Comparison of ENCODE assay signal across 9 cellular contexts in genomic region chr6:163457637-163458561, GRCh38. TPM values are rescaled to one million over a fixed set of nuclear protein-coding genes. Genes with fewer than 3 reads are reported as not detected.
A peak's percentile ranks its signal among the peaks of the same experiment; 100 is the strongest.
DNase-seq lines count a peak whose midpoint lies in the region; ATAC-seq and TF ChIP-seq lines count a peak whose summit lies in the region.
"Had no signal": no experiment of that assay in that cellular context is flagged by ENCODE, and none has a peak within 500 bp of the region (broad histone marks: within the 10 kb centered on the region; RNA-seq: fewer than 3 reads in every experiment).

No MANE protein-coding gene starts in this region.

- ATAC-seq in WTC11 (peak; percentile 38; the same call in 1 of the 2 replicates), left cardiac atrium (peak; percentile 62 to 95), HG03457 (IDR thresholded peaks at IDR 0.05; ENCODE audit: unreplicated experiment) (no peak)

- peaks cover 11% of the 10 kb centered on the region for H3K4me1 ChIP-seq in thymus (ENCODE audit: control insufficient read depth, insufficient read depth, low read length)

- CTCF ChIA-PET in activated naive CD4-positive, alpha-beta T cell treated with anti-CD3 and anti-CD28 coated beads, Interleukin-2, amount 10 ng/mL, durations not matched to agents 7 days and 5 days (lab: Charles Lee), result no interaction called here
- CTCF ChIA-PET in WTC11 (lab: Charles Lee), result no interaction called here

- H3K27ac ChIP-seq in thymus (ENCODE audit: low read depth), result peak overlapping the region; percentile 65
- H3K27ac ChIP-seq: VCaP had no signal

- peaks cover 23% of the 10 kb centered on the region for H3K36me3 Mint-ChIP-seq in activated naive CD4-positive, alpha-beta T cell treated with anti-CD3 and anti-CD28 coated beads, Interleukin-2, amount 10 ng/mL, durations not matched to agents 7 days and 5 days
- H3K36me3 Mint-ChIP-seq in WTC11, result no peaks in the 10 kb centered on the region

- TF ChIP-seq CTCF in WTC11 (IDR thresholded peaks at IDR 0.05), result no peak

- H3K27ac Mint-ChIP-seq in activated naive CD4-positive, alpha-beta T cell treated with anti-CD3 and anti-CD28 coated beads, Interleukin-2, amount 10 ng/mL, durations not matched to agents 7 days and 5 days, result peak overlapping the region; percentile 87
- H3K27ac Mint-ChIP-seq in WTC11, result peak overlapping the region; percentile 1; the same call in 1 of the 2 replicates

- 85% methylated on average over 3 of the region's 3 CpGs for WGBS in thymus

- no peaks in the 10 kb centered on the region for H3K27me3 ChIP-seq in thymus (ENCODE audit: control insufficient read depth, insufficient read depth)

- no peak overlapping the region for H3K4me3 ChIP-seq in thymus (ENCODE audit: low read length)

- no peak for DNase-seq in activated naive CD4-positive, alpha-beta T cell treated with anti-CD3 and anti-CD28 coated beads, Interleukin-2, amount 10 ng/mL, durations not matched to agents 7 days and 5 days
- no peak for DNase-seq in activated naive CD4-positive, alpha-beta T cell treated with Interleukin-2 at 50 U/mL for 16 hours
- DNase-seq in WTC11 (ENCODE audit: low spot score) (no peak), left cardiac atrium (no peak), 8988T (no peak), NCI-H1417 (lab: John Stamatoyannopoulos, UW) (no peak)

- POLR2A ChIA-PET in WTC11 (lab: Charles Lee), result no interaction called here

- no peaks in the 10 kb centered on the region for H3K9me3 ChIP-seq in thymus (ENCODE audit: control insufficient read depth)

- H3K4me1 Mint-ChIP-seq in activated naive CD4-positive, alpha-beta T cell treated with anti-CD3 and anti-CD28 coated beads, Interleukin-2, amount 10 ng/mL, durations not matched to agents 7 days and 5 days, result peaks cover 50% of the 10 kb centered on the region
- H3K4me1 Mint-ChIP-seq in WTC11, result peaks cover 51% of the 10 kb centered on the region

- peaks cover 3% of the 10 kb centered on the region for H3K36me3 ChIP-seq in thymus (ENCODE audit: control insufficient read depth, insufficient read depth)

- intact Hi-C loops in left cardiac atrium (cut with DNase I), result no loop called here

- no peaks in the 10 kb centered on the region for H3K9me3 Mint-ChIP-seq in activated naive CD4-positive, alpha-beta T cell treated with anti-CD3 and anti-CD28 coated beads, Interleukin-2, amount 10 ng/mL, durations not matched to agents 7 days and 5 days
- no peaks in the 10 kb centered on the region for H3K9me3 Mint-ChIP-seq in WTC11

- H3K4me3 Mint-ChIP-seq in activated naive CD4-positive, alpha-beta T cell treated with anti-CD3 and anti-CD28 coated beads, Interleukin-2, amount 10 ng/mL, durations not matched to agents 7 days and 5 days, result no peak overlapping the region
- H3K4me3 Mint-ChIP-seq in WTC11, result no peak overlapping the region

- no peaks in the 10 kb centered on the region for H3K27me3 Mint-ChIP-seq in activated naive CD4-positive, alpha-beta T cell treated with anti-CD3 and anti-CD28 coated beads, Interleukin-2, amount 10 ng/mL, durations not matched to agents 7 days and 5 days
- no peaks in the 10 kb centered on the region for H3K27me3 Mint-ChIP-seq in WTC11 (ENCODE audit: low read depth)

TF ChIP-seq in WTC11, 78 proteins besides CTCF, POLR2A, EP300 and RAD21:
- no peak for TF ChIP-seq PRRX2 (CRISPR knock-in tag; IDR thresholded peaks at IDR 0.05)

RNA-seq across cellular contexts. Expression of gene QKI, which starts 43.4 kb away (rescaled TPM):
- total RNA-seq in WTC11 (2021) (134 to 145 TPM (median 138 TPM) in 3 replicates), left cardiac atrium (100 to 1,000 TPM; 317 to 351 TPM)
- polyA plus RNA-seq in thymus, result 23.5 TPM
